8 cellular contexts compared by ENCODE assay signal in genomic region chr2:135876066-135876711, GRCh38. TPM values are rescaled to one million over a fixed set of nuclear protein-coding genes. Genes with fewer than 3 reads are reported as not detected.
A peak's percentile ranks its signal among the peaks of the same experiment; 100 is the strongest.
DNase-seq lines count a peak whose midpoint lies in the region; ATAC-seq and TF ChIP-seq lines count a peak whose summit lies in the region.

MCM6 (minus strand) TSS chr2:135876443; CDS start chr2:135876365, 78 bp downstream.

- ATAC-seq in GM21723 (IDR thresholded peaks at IDR 0.05; ENCODE audit: unreplicated experiment) (peak; percentile 89), Panc1 (peak; percentile 98)
- ATAC-seq in activated T-cell treated with anti-CD3 and anti-CD28 coated beads, Interleukin-2, amount 50 U/mL, for 4 hours, result peak; percentile 88 to 90

- peak; percentile 60 for DNase-seq in DMS53 treated with DMSO at 0.1 percent for 48 hours (lab: John Stamatoyannopoulos, UW; ENCODE audit: unreplicated experiment)
- peak; percentile 91 for DNase-seq in KG1 (lab: John Stamatoyannopoulos, UW)
- peak; percentile 93 for DNase-seq in Panc1 (ENCODE audit: low read depth, low spot score)
- DNase-seq in activated T-cell treated with anti-CD3 and anti-CD28 coated beads, Interleukin-2, amount 50 U/mL, for 4 hours, result peak; percentile 97
- peak; percentile 77 for DNase-seq in esophagus squamous epithelium (lab: John Stamatoyannopoulos, UW)
- peak; percentile 99 for DNase-seq in myocyte (ENCODE audit: low read depth)
- DNase-seq in stimulated activated CD8-positive, alpha-beta memory T cell treated with anti-CD3 and anti-CD28 coated beads, Interleukin-7, amount 100 ng/mL, for 48 hours (ENCODE audit: extremely low read depth in 1 of 2, low read depth in 1 of 2), result peak; percentile 98 to 100

- 1 to 2% methylated on average over 7 to 24 of the region's 71 CpGs for WGBS in esophagus squamous epithelium, 2 donors

- no peaks in the 10 kb centered on the region; the same call in 1 of the 2 replicates for H3K36me3 ChIP-seq in Panc1 (ENCODE audit: control insufficient read depth, insufficient read depth, low read length)
- peaks cover 0 to 16% (median 0%) of the 10 kb centered on the region in 3 donors for H3K36me3 ChIP-seq in esophagus squamous epithelium

- H3K4me1 Mint-ChIP-seq in activated T-cell treated with anti-CD3 and anti-CD28 coated beads, Interleukin-2, amount 50 U/mL, for 4 hours (ENCODE audit: low read depth), result peaks cover 35% of the 10 kb centered on the region

- H3K4me3 ChIP-seq in Panc1 (ENCODE audit: low read depth in 2 of 2, low read length in 2 of 2) (peak within 1 kb of the TSS; percentile 68 to 78), esophagus squamous epithelium (peak within 1 kb of the TSS; percentile 74 to 85 (median 79))

- TF ChIP-seq CTCF in Panc1 (IDR thresholded peaks at IDR 0.05) (no peak), esophagus squamous epithelium (IDR thresholded peaks at IDR 0.05) (peak in 4 of 6 experiments; percentile 10 to 35 (median 24))

- H3K36me3 Mint-ChIP-seq in activated T-cell treated with anti-CD3 and anti-CD28 coated beads, Interleukin-2, amount 50 U/mL, for 4 hours (ENCODE audit: insufficient read depth), result peaks cover 25% of the 10 kb centered on the region

- POLR2A ChIA-PET in Panc1 (lab: Charles Lee), result interaction anchor here (0.7 to 1.1 kb wide), 4 partner anchors 9 to 110 kb away, joined by 3 to 10 read pairs (median 5); no protein-coding TSS in a partner anchor

- peaks cover 9% of the 10 kb centered on the region; the same call in 1 of the 2 replicates for H3K4me1 ChIP-seq in Panc1 (ENCODE audit: control insufficient read depth, insufficient read depth, low read length)
- H3K4me1 ChIP-seq in esophagus squamous epithelium, result peaks cover 3 to 29% (median 13%) of the 10 kb centered on the region in 3 donors

- H3K9me3 ChIP-seq in Panc1 (ENCODE audit: control insufficient read depth, insufficient read depth, low read depth, low read length) (no peaks in the 10 kb centered on the region), esophagus squamous epithelium (no peaks in the 10 kb centered on the region)

- no TSS peak for BruUV-seq in Panc1 (replicated peaks; lab: Mats Ljungman, UMichigan)

- H3K9me3 Mint-ChIP-seq in activated T-cell treated with anti-CD3 and anti-CD28 coated beads, Interleukin-2, amount 50 U/mL, for 4 hours, result no peaks in the 10 kb centered on the region

- CTCF ChIA-PET in Panc1 (lab: Charles Lee), result interaction anchor here (0.7 kb wide), 1 partner anchor 25 kb away, joined by 4 read pairs; no protein-coding TSS in a partner anchor

- H3K27me3 ChIP-seq in Panc1 (ENCODE audit: control insufficient read depth, insufficient read depth, low read length) (no peaks in the 10 kb centered on the region), esophagus squamous epithelium (no peaks in the 10 kb centered on the region)

- TF ChIP-seq POLR2A in esophagus squamous epithelium (IDR thresholded peaks at IDR 0.05), result peak in 3 of 4 donors; percentile 18 to 59 (median 47)

- H3K27ac ChIP-seq in Panc1 (ENCODE audit: low read length) (peak within 1 kb of the TSS; percentile 72), esophagus squamous epithelium (peak within 1 kb of the TSS; percentile 78 to 88 (median 85))

- intact Hi-C loops in Panc1 (cut with micrococcal nuclease; ENCODE audit: unreplicated experiment) (no loop called here), esophagus squamous epithelium (cut with DNase I) (no loop called here)

- in situ Hi-C loops in Panc1 (cut with HindIII; ENCODE audit: low pct_unique_long_range_greater_than_20kb, low sequenced_read_pairs), result no loop called here

- H3K4me3 Mint-ChIP-seq in activated T-cell treated with anti-CD3 and anti-CD28 coated beads, Interleukin-2, amount 50 U/mL, for 4 hours, result peak within 1 kb of the TSS; percentile 95

- no peaks in the 10 kb centered on the region for H3K27me3 Mint-ChIP-seq in activated T-cell treated with anti-CD3 and anti-CD28 coated beads, Interleukin-2, amount 50 U/mL, for 4 hours (ENCODE audit: low read depth)

RNA-seq across cellular contexts. Expression of gene MCM6, which starts in this region (rescaled TPM):
- total RNA-seq in Panc1 (2021; ENCODE audit: unreplicated experiment) (54.3 TPM), esophagus squamous epithelium (10 to 100 TPM in 3 of 4 donors, 1 to 10 TPM in 1; 9.0 to 25.5 (median 16.6) TPM), myocyte (5.5 and 7.0 TPM in 2 replicates)
- 31.8 TPM for polyA plus RNA-seq in Panc1 (2012; ENCODE audit: insufficient read length)
- total RNA-seq in activated T-cell treated with anti-CD3 and anti-CD28 coated beads, Interleukin-2, amount 50 U/mL, for 4 hours, result 100 to 1,000 TPM; 157 to 197 (median 185) TPM
- 6.4 TPM for polyA plus RNA-seq in myocyte (2012)

Comparison
In these comparisons a context has a peak if more than half of its experiments do, and no peak if none do; other contexts are left out.
1. Peak in every context shown above with its lines: DNase-seq, ATAC-seq, H3K4me3 ChIP-seq and H3K27ac ChIP-seq.